9 cellular contexts compared by ENCODE assay signal in genomic region chr1:42960693-42961559, GRCh38. TPM values are rescaled to one million over a fixed set of nuclear protein-coding genes. Genes with fewer than 3 reads are reported as not detected.
DNase-seq lines count a peak whose midpoint lies in the region; TF ChIP-seq lines count a peak whose summit lies in the region.
"Had no signal": no experiment of that assay in that cellular context is flagged by ENCODE, and none has a peak within 500 bp of the region (broad histone marks: within the 10 kb centered on the region; RNA-seq: fewer than 3 reads in every experiment).

No MANE protein-coding gene starts in this region.

- peaks cover 15% of the 10 kb centered on the region for H3K23me2 ChIP-seq in H9 (ENCODE audit: insufficient read length, low read depth, low read length, poor library complexity, severe bottlenecking)

- H3K27ac ChIP-seq in H9 (ENCODE audit: insufficient read length, low read depth, low read length) = no peak overlapping the region

- no peak overlapping the region for H3K4ac ChIP-seq in H9 (ENCODE audit: low read depth, low read length)

- H3K4me1 ChIP-seq in H9 (ENCODE audit: insufficient read depth, low read length) = peaks cover 20% of the 10 kb centered on the region; the same call in 1 of the 2 replicates

- no peaks in the 10 kb centered on the region for H3K9me3 ChIP-seq in H9 (ENCODE audit: control insufficient read depth, low read depth, low read length)

- no peak overlapping the region for H2BK20ac ChIP-seq in H9 (ENCODE audit: low read depth, low read length, poor library complexity, severe bottlenecking)

- H3K79me1 ChIP-seq in H9 (ENCODE audit: insufficient read depth, low read depth, low read length, poor library complexity, severe bottlenecking) = no peaks in the 10 kb centered on the region

- H4K91ac ChIP-seq in H9 (ENCODE audit: insufficient read length, low read depth, low read length) = no peak overlapping the region

- TF ChIP-seq CTCF in H9 (conservative IDR thresholded peaks at IDR 0.05) = no peak
- TF ChIP-seq CTCF in WI38 (IDR thresholded peaks at IDR 0.05; ENCODE audit: low read depth, low read length) = no peak
- TF ChIP-seq CTCF in retinal pigment epithelial cell (conservative IDR thresholded peaks at IDR 0.05; ENCODE audit: low read depth, low read length) = no peak

- DNase-seq in H9 = no peak
- peak in 41 of 42 donors; percentile 27 to 92 (median 70) for DNase-seq in head of caudate nucleus
- no peak for DNase-seq in retinal pigment epithelial cell (ENCODE audit: low read depth)
- no peak for DNase-seq in H7
- no peak for DNase-seq in NCI-H146 treated with DMSO at 0.1 percent for 48 hours (lab: John Stamatoyannopoulos, UW; ENCODE audit: unreplicated experiment)
- no peak for DNase-seq in NCI-H1105 (lab: John Stamatoyannopoulos, UW)
- DNase-seq: NCI-H2171; stimulated activated naive CD4-positive, alpha-beta T cell had no signal

- H3K4me3 ChIP-seq in WI38 (ENCODE audit: low read depth, low read length) (peak overlapping the region; percentile 7), retinal pigment epithelial cell (ENCODE audit: low read length) (peak overlapping the region; percentile 100), H7 (ENCODE audit: insufficient read depth, low read depth, low read length) (no peak overlapping the region)

- H3K79me2 ChIP-seq in H9 (ENCODE audit: insufficient read depth, low read length) = peaks cover 22% of the 10 kb centered on the region

- no peak overlapping the region for H3K56ac ChIP-seq in H9 (ENCODE audit: insufficient read length, low read depth, low read length)

- H3K4me1 Mint-ChIP-seq in H9 = peaks cover 51 to 56% of the 10 kb centered on the region in 2 experiments

- no peak overlapping the region for H3K23ac ChIP-seq in H9 (ENCODE audit: insufficient read length, low read depth, low read length)

- no peaks in the 10 kb centered on the region for H4K20me1 ChIP-seq in H9 (ENCODE audit: control insufficient read depth, insufficient read depth, insufficient read length)

- H3K36me3 ChIP-seq in H7 (replicated peaks; ENCODE audit: control insufficient read depth, insufficient read depth, low read length) = peaks cover under 1% of the 10 kb centered on the region; the same call in 1 of the 2 replicates

- no peak overlapping the region for H3K14ac ChIP-seq in H9 (ENCODE audit: insufficient read depth, low read length)

- no peak overlapping the region for H2AK5ac ChIP-seq in H9 (ENCODE audit: insufficient read length, low read length)

- no peak overlapping the region for H4K8ac ChIP-seq in H9 (replicated peaks; ENCODE audit: insufficient read length, low read depth, low read length)

- no peak overlapping the region for H3K18ac ChIP-seq in H9 (ENCODE audit: insufficient read length, low read depth, low read length)

- H3K27ac Mint-ChIP-seq in H9 = peak overlapping the region; percentile 27 to 64 (median 62); a peak in 6 of 7 replicates

- H2BK5ac ChIP-seq in H9 (ENCODE audit: insufficient read length, low read length) = no peak overlapping the region

- H2AFZ ChIP-seq in H9 (ENCODE audit: low read length) = no peak overlapping the region

- H3K27me3 ChIP-seq in H9 (ENCODE audit: insufficient read depth, low read length) (no peaks in the 10 kb centered on the region), H7 (ENCODE audit: control insufficient read depth, insufficient read depth, low read length) (no peaks in the 10 kb centered on the region; the same call in 1 of the 2 replicates)

- no peak overlapping the region for H3K4me2 ChIP-seq in H9 (ENCODE audit: insufficient read depth, insufficient read length, low read length)

- no peak overlapping the region for H3K9ac ChIP-seq in H9 (ENCODE audit: extremely low read depth, insufficient read length, low read length)

- H3K9me3 Mint-ChIP-seq in H9 = peaks cover 0 to 7% of the 10 kb centered on the region in 2 experiments; a peak in 2 of 5 replicates

- H3T11ph ChIP-seq in H9 (ENCODE audit: low read length) = no peak overlapping the region

- H2BK120ac ChIP-seq in H9 (ENCODE audit: low read depth, low read length, poor library complexity, severe bottlenecking) = no peak overlapping the region

- H4K5ac ChIP-seq in H9 (ENCODE audit: insufficient read length, low read depth, low read length) = no peak overlapping the region

- H2BK15ac ChIP-seq in H9 (ENCODE audit: low read depth, low read length) = no peak overlapping the region

- intact Hi-C loops in head of caudate nucleus (cut with DNase I) = no loop called here

- H3K36me3 Mint-ChIP-seq in H9 (ENCODE audit: insufficient read depth in 1 of 3, low read depth in 3 of 3) = peaks cover 13 to 20% (median 17%) of the 10 kb centered on the region in 3 experiments

- no peaks in the 10 kb centered on the region; the same call in 1 of the 2 replicates for H3K27me3 Mint-ChIP-seq in H9 (ENCODE audit: low read depth)

- no CpG with 5 or more reads among the region's 10 CpGs for WGBS in H9 (ENCODE audit: extremely low coverage, insufficient read length, low lambda C conversion rate)

- H3K4me3 Mint-ChIP-seq in H9 = peak overlapping the region; percentile 6 to 70; a peak in 4 of 5 replicates

- H2BK12ac ChIP-seq in H9 (ENCODE audit: insufficient read length, low read depth, low read length) = no peak overlapping the region

RNA-seq across cellular contexts. Expression of gene SLC2A1, which starts 2.3 kb away (rescaled TPM):
- 186 and 187 TPM in 2 replicates for total RNA-seq in H9 (2021)
- total RNA-seq in H7 (2014; rRNA removed; shearing (Covaris generic)) = 90.9 and 93.7 TPM in 2 replicates

Comparison
In these comparisons a context has a peak if more than half of its experiments do, and no peak if none do; other contexts are left out.
1. DNase-seq: peak in head of caudate nucleus (41 of 42); none in H9 (single experiment), retinal pigment epithelial cell (single experiment), H7 (single experiment), NCI-H146 treated with DMSO at 0.1 percent for 48 hours (single experiment) and NCI-H1105 (single experiment).